20 cellular contexts compared by ENCODE assay signal in the genomic region with DNA sequence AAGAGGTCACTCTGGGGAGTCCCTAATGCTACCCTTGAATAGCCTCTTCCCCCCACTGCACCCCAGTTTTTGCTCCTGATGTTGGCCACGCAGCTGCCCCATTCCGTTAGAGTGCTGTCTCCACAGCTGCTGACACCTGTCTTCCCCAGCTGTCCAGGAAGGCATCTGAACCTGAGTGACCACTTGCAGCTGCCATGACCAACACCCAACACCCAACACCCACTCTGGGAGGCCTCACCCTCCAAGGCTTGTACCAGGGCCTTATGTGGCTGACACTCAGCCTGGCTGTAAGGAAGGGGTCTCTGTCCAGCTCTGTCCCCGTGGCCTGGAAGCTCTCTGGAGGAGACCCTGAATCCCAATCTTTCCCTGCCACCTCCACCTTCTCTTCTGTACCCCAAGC.
"Had no signal": no experiment of that assay in that cellular context is flagged by ENCODE, and none has a peak within 500 bp of the region (broad histone marks: within the 10 kb centered on the region; RNA-seq: fewer than 3 reads in every experiment).

No MANE protein-coding gene starts in this region.

- H3K27ac ChIP-seq: heart right ventricle, hepatocyte, left ventricle myocardium inferior, ovary, prostate gland, suprapubic skin, thoracic aorta, tibial artery, uterus had no signal

- ATAC-seq: heart right ventricle; naive thymus-derived CD4-positive, alpha-beta T cell; right cardiac atrium; sciatic nerve had no signal

- H3K4me3 ChIP-seq: heart right ventricle, hepatocyte, left ventricle myocardium inferior, lung, ovary, prostate gland, smooth muscle cell, suprapubic skin, thoracic aorta, tibial artery, uterus had no signal

- H3K9me3 ChIP-seq: ovary, prostate gland, suprapubic skin, thoracic aorta, tibial artery, uterus had no signal

- H3K27me3 ChIP-seq: heart right ventricle, hepatocyte, ovary, suprapubic skin, tibial artery, uterus had no signal

- DNase-seq: heart right ventricle; islet precursor cell; left ventricle myocardium inferior; mesendoderm; naive thymus-derived CD4-positive, alpha-beta T cell; ovary; retina; right cardiac atrium; stimulated activated CD4-positive, alpha-beta T cell treated with anti-CD3 and anti-CD28 coated beads, Interleukin-1b, Interleukin-23, amount 100 ng/mL, for 48 hours; stimulated activated CD4-positive, alpha-beta T cell treated with anti-CD3 and anti-CD28 coated beads, Interleukin-2, amount 100 ng/mL, for 48 hours; stimulated activated naive CD4-positive, alpha-beta T cell; tibial artery; uterus had no signal

- H3K36me3 ChIP-seq: heart right ventricle, left ventricle myocardium inferior, ovary, prostate gland, suprapubic skin, thoracic aorta, tibial artery, uterus had no signal

- H3K4me1 ChIP-seq: heart right ventricle, left ventricle myocardium inferior, prostate gland, suprapubic skin, tibial artery, uterus had no signal
